ENCODE assay signal across 1 cellular context in the genomic region with DNA sequence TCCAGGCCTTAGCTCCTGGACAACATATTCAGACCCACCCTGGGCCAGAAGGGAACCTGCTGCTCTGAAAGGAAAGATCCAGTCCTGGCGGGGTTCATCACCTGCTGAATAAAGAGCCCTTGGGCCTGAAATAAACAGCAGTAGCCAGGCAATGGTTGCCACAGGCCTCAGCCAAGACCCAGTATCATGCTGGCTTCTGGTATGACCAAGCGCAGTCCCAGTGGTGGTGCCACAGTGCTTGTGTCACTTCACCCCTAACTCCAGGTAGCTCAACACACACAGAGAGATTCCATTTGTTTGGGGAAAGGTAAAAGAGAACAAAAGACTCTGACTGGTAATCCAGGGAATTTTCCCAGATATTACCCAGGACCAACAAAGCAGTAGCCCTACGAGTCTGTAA.
TF ChIP-seq lines count a peak whose summit lies in the region.

No MANE protein-coding gene starts in this region.

TF ChIP-seq in H1, 55 proteins besides CTCF, POLR2A, EP300 and RAD21:
- TF ChIP-seq JUN (IDR thresholded peaks at IDR 0.05; ENCODE audit: low read depth, low read length), result no peak
